Comparison of ENCODE assay signal across 8 cellular contexts in the genomic region with DNA sequence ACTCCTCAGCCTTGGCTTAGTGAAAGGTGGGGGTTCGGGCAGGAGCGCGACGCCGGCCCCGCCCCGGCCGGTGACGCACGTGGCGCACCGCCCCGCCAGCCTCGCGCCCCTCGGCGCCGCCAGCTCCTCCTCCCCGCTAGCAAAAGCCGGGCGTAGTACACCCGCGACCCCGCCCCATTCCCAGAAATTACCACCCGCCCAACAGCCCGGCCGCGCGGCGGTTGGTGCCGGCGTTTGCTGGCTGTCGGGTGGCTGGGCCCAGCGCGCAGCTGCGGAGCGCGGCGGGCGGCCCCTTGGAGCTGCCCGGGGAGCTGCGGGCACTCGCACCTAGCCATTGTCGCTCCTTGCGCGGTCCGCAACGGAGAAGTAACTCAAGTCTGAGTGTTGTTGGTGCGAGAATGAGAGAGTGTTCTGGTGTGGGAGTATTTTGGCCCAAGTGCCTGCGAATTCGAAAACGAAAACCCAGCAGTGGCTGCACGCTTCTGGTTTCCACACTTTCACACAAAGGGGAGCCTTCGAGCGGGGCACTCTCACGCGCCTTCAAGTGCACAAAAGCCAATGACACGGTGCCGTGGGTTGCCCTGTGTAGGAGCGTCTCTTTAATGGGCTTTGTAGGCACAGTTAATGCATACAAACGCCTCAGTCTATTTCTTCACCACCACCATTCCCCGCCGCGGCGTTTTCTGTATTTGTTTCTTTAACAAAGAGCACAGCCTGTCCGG. TPM values are rescaled to one million over a fixed set of nuclear protein-coding genes. Genes with fewer than 3 reads are reported as not detected.
DNase-seq lines count a peak whose midpoint lies in the region; ATAC-seq, FAIRE-seq and TF ChIP-seq lines count a peak whose summit lies in the region.

No MANE protein-coding gene starts in this region.

- 0 out of 2 replicates have a peak overlapping the region, but pooled peaks have one; percentile 19 for H2BK15ac ChIP-seq in H1 (ENCODE audit: low read length)

- POLR2A ChIA-PET in H1 (lab: Charles Lee; ENCODE audit: partially characterized antibody), result interaction anchor here (0.5 to 5.1 kb wide), 30 partner anchors 11 to 161 kb away, joined by 3 to 44 read pairs (median 4); partner anchors contain the start of genes MGARP, NAA15 and NDUFC1

- no peaks in the 10 kb centered on the region for H3K79me1 ChIP-seq in H1 (ENCODE audit: low read depth, low read length)

- TF ChIP-seq POLR2A in H1 (IDR thresholded peaks at IDR 0.05; ENCODE audit: control extremely low read depth in 1 of 2, low read depth in 2 of 2, low read length in 2 of 2), result peak in 1 of 2 experiments; percentile 52; a peak in 2 of 3 replicates

- peak overlapping the region; percentile 86 for H3K27ac Mint-ChIP-seq in activated CD8-positive, alpha-beta memory T cell treated with anti-CD3 and anti-CD28 coated beads, Interleukin-2, amount 10 ng/mL, durations not matched to agents 7 days and 5 days

- no peaks in the 10 kb centered on the region for H3K9me3 ChIP-seq in H1 (ENCODE audit: insufficient read depth in 2 of 2, low read depth in 1 of 2, low read length in 1 of 2)
- no peaks in the 10 kb centered on the region for H3K9me3 ChIP-seq in mesodermal cell (ENCODE audit: control insufficient read depth, low read length)

- H4K91ac ChIP-seq in H1 (replicated peaks; ENCODE audit: insufficient read length, low read length), result peak overlapping the region; percentile 88

- H3K4me3 Mint-ChIP-seq in activated CD8-positive, alpha-beta memory T cell treated with anti-CD3 and anti-CD28 coated beads, Interleukin-2, amount 10 ng/mL, durations not matched to agents 7 days and 5 days, result peak overlapping the region; percentile 75

- peaks cover 5 to 6% of the 10 kb centered on the region in 2 experiments for H4K20me1 ChIP-seq in H1 (replicated peaks in 1 of 2; ENCODE audit: control insufficient read depth in 1 of 2, insufficient read depth in 2 of 2, low read length in 2 of 2)

- CTCF ChIA-PET in activated CD8-positive, alpha-beta memory T cell treated with anti-CD3 and anti-CD28 coated beads, Interleukin-2, amount 10 ng/mL, durations not matched to agents 7 days and 5 days (lab: Charles Lee), result interaction anchor here (1.4 to 3.6 kb wide), 4 partner anchors 11 to 148 kb away, joined by 7 to 18 read pairs (median 8); partner anchors contain the start of gene NAA15
- CTCF ChIA-PET in H1 (lab: Charles Lee; ENCODE audit: partially characterized antibody), result interaction anchor here (1.2 kb wide), 1 partner anchor 102 kb away, joined by 3 read pairs; the partner anchor contains the start of gene MGARP

- H3K9me3 Mint-ChIP-seq in activated CD8-positive, alpha-beta memory T cell treated with anti-CD3 and anti-CD28 coated beads, Interleukin-2, amount 10 ng/mL, durations not matched to agents 7 days and 5 days (ENCODE audit: low read depth), result no peaks in the 10 kb centered on the region

- peaks cover 0 to 16% (median 5%) of the 10 kb centered on the region in 4 experiments; a peak in 3 of 7 replicates for H3K4me1 ChIP-seq in H1 (replicated peaks in 1 of 4; ENCODE audit: control insufficient read depth in 3 of 4, insufficient read depth in 4 of 4, low read length in 3 of 4)
- no peaks in the 10 kb centered on the region for H3K4me1 ChIP-seq in mesodermal cell (ENCODE audit: control insufficient read depth, insufficient read depth, low read length, poor library complexity, severe bottlenecking)

- peak overlapping the region; percentile 83 for H3K56ac ChIP-seq in H1 (replicated peaks; ENCODE audit: insufficient read length, low read depth, low read length)

- H3K27me3 ChIP-seq in H1 (replicated peaks in 1 of 4; ENCODE audit: control insufficient read depth in 3 of 4, extremely low read depth in 1 of 4, insufficient read depth in 3 of 4, low read length in 3 of 4), result peaks cover 0 to 2% (median 0%) of the 10 kb centered on the region in 4 experiments; a peak in 1 of 7 replicates

- no peaks in the 10 kb centered on the region for H3K36me3 Mint-ChIP-seq in activated CD8-positive, alpha-beta memory T cell treated with anti-CD3 and anti-CD28 coated beads, Interleukin-2, amount 10 ng/mL, durations not matched to agents 7 days and 5 days

- no peak overlapping the region for H2BK20ac ChIP-seq in H1 (ENCODE audit: low read length)

- H3K27ac ChIP-seq in H1 (ENCODE audit: low read depth, low read length), result peak overlapping the region; percentile 95
- peak overlapping the region; percentile 88 for H3K27ac ChIP-seq in mesodermal cell (ENCODE audit: low read depth, low read length, severe bottlenecking)

- 1% methylated on average over 32 of the region's 66 CpGs; no CpG with 5 or more reads in 1 of the 2 experiments for WGBS in H1 (ENCODE audit: extremely low coverage in 1 of 2, insufficient coverage in 1 of 2, insufficient read length in 1 of 2, insufficient replicate concordance in 2 of 2, low coverage in 1 of 2, low lambda C conversion rate in 2 of 2, missing lambda C conversion rate in 1 of 2), 2 experiments
- 0% methylated on average over 20 to 37 of the region's 66 CpGs for whole genome bisulfite sequencing in mesodermal cell (ENCODE audit: insufficient coverage in 2 of 2), 2 experiments

- 0 out of 4 replicates have a peak, but pooled peaks of 1 of the 3 experiments have one; percentile 0 for TF ChIP-seq CTCF in H1 (IDR thresholded peaks at IDR 0.05; ENCODE audit: control extremely low read depth in 1 of 3, insufficient read depth in 1 of 3, low read depth in 1 of 3, low read length in 3 of 3)

- peak; percentile 66 for ATAC-seq in GM21390 (IDR thresholded peaks at IDR 0.05; ENCODE audit: unreplicated experiment)
- ATAC-seq in activated CD8-positive, alpha-beta memory T cell treated with anti-CD3 and anti-CD28 coated beads, Interleukin-2, amount 10 ng/mL, durations not matched to agents 7 days and 5 days, result peak; percentile 73

- no peak overlapping the region for H3K23ac ChIP-seq in H1 (ENCODE audit: insufficient read length)

- TF ChIP-seq EP300 in H1 (IDR thresholded peaks at IDR 0.05; ENCODE audit: borderline replicate concordance in 1 of 2, low read depth in 2 of 2, low read length in 2 of 2), result no peak

- peak overlapping the region; percentile 98 for H4K5ac ChIP-seq in H1 (ENCODE audit: insufficient read length, low read depth, low read length)

- peak overlapping the region; percentile 97; the same call in 1 of the 2 replicates for H4K8ac ChIP-seq in H1 (ENCODE audit: extremely low read depth, insufficient read depth, low read length)

- peak in 1 of 2 experiments; percentile 17; a peak in 1 of 4 replicates for TF ChIP-seq RAD21 in H1 (IDR thresholded peaks at IDR 0.05 in 1 of 2, conservative IDR thresholded peaks at IDR 0.05 in 1 of 2; ENCODE audit: low read depth in 2 of 2, low read length in 2 of 2)

- H3K4ac ChIP-seq in H1 (replicated peaks; ENCODE audit: insufficient read length, low read depth, low read length), result peak overlapping the region; percentile 79

- peak overlapping the region; percentile 52 to 95 (median 90) for H3K9ac ChIP-seq in H1 (replicated peaks in 1 of 4; ENCODE audit: extremely low read depth in 1 of 4, low read depth in 3 of 4, low read length in 3 of 4)

- H3K4me3 ChIP-seq in H1 (ENCODE audit: extremely low read depth in 1 of 4, insufficient read depth in 2 of 4, low read depth in 3 of 4, low read length in 4 of 4), result peak overlapping the region; percentile 64 to 97 (median 76)
- peak overlapping the region; percentile 89 for H3K4me3 ChIP-seq in mesodermal cell (ENCODE audit: extremely low read depth, insufficient read depth, low read length, poor library complexity, severe bottlenecking)

- H2BK5ac ChIP-seq in H1 (ENCODE audit: low read depth, low read length), result peak overlapping the region; percentile 94

- H3K14ac ChIP-seq in H1 (ENCODE audit: insufficient read length), result no peak overlapping the region

- H3K18ac ChIP-seq in H1 (ENCODE audit: extremely low read depth, low read length), result peak overlapping the region; percentile 94

- H3K4me1 Mint-ChIP-seq in activated CD8-positive, alpha-beta memory T cell treated with anti-CD3 and anti-CD28 coated beads, Interleukin-2, amount 10 ng/mL, durations not matched to agents 7 days and 5 days, result peaks cover 20% of the 10 kb centered on the region

- in situ Hi-C loops in Caki2 (cut with HindIII; ENCODE audit: low pct_unique_long_range_greater_than_20kb, low sequenced_read_pairs), result no loop called here

- peaks cover 16% of the 10 kb centered on the region for H3K23me2 ChIP-seq in H1 (ENCODE audit: low read depth, low read length)

- FAIRE-seq in HTR-8/SVneo (lab: Jason Lieb, UNC), result peak; percentile 95
- no peak for FAIRE-seq in H1 (lab: Jason Lieb, UNC)

- H2BK12ac ChIP-seq in H1 (ENCODE audit: low read depth, low read length), result peak overlapping the region; percentile 89

- H2AK5ac ChIP-seq in H1 (ENCODE audit: low read depth, low read length), result peak overlapping the region; percentile 76; the same call in 1 of the 2 replicates

- 0 out of 2 replicates have a peak overlapping the region, but pooled peaks have one; percentile 6 for H2AFZ ChIP-seq in H1 (ENCODE audit: low read length)

- H3K36me3 ChIP-seq in H1 (ENCODE audit: control insufficient read depth in 2 of 4, insufficient read depth in 4 of 4, low read length in 3 of 4) (no peaks in the 10 kb centered on the region), mesodermal cell (ENCODE audit: control insufficient read depth, insufficient read depth, low read length) (no peaks in the 10 kb centered on the region)

- H3K4me2 ChIP-seq in H1 (ENCODE audit: insufficient read depth in 1 of 2, low read depth in 2 of 2, low read length in 2 of 2), result peak overlapping the region; percentile 94 to 97

- peak overlapping the region; percentile 47 for H2BK120ac ChIP-seq in H1 (replicated peaks; ENCODE audit: low read depth, low read length)

- peak; percentile 93 for DNase-seq in Caki2 (ENCODE audit: low read depth)
- peak; percentile 84 for DNase-seq in HTR-8/SVneo (ENCODE audit: insufficient read length, low spot score)
- DNase-seq in NOMO-1 (lab: John Stamatoyannopoulos, UW; ENCODE audit: unreplicated experiment in 2 of 2), result peak; percentile 89 to 94
- DNase-seq in activated CD8-positive, alpha-beta memory T cell treated with anti-CD3 and anti-CD28 coated beads, Interleukin-2, amount 10 ng/mL, durations not matched to agents 7 days and 5 days, result peak; percentile 94
- DNase-seq in H1 (ENCODE audit: low read depth in 1 of 2, low spot score in 2 of 2), result peak; percentile 79 to 96
- DNase-seq in stimulated activated CD8-positive, alpha-beta memory T cell treated with anti-CD3 and anti-CD28 coated beads, Interleukin-15, amount 100 ng/mL, for 24 hours (ENCODE audit: low read depth), result peak; percentile 69

- peaks cover 36% of the 10 kb centered on the region for H3K27me3 Mint-ChIP-seq in activated CD8-positive, alpha-beta memory T cell treated with anti-CD3 and anti-CD28 coated beads, Interleukin-2, amount 10 ng/mL, durations not matched to agents 7 days and 5 days

- H3K79me2 ChIP-seq in H1 (ENCODE audit: control insufficient read depth in 1 of 2, insufficient read depth in 2 of 2, low read length in 2 of 2), result peaks cover 0 to 29% of the 10 kb centered on the region in 2 experiments; a peak in 3 of 4 replicates

RNA-seq across cellular contexts. Expression of gene ELF2, which starts 1.0 kb away (rescaled TPM):
- total RNA-seq in Caki2 (2014; rRNA removed; shearing (Covaris generic); ENCODE audit: low replicate concordance), result 31.9 and 68.6 TPM in 2 replicates
- 10 to 100 TPM; 27.3 to 39.8 TPM for total RNA-seq in activated CD8-positive, alpha-beta memory T cell treated with anti-CD3 and anti-CD28 coated beads, Interleukin-2, amount 10 ng/mL, durations not matched to agents 7 days and 5 days
- 44.3 and 45.6 TPM in 2 replicates for total RNA-seq in H1 (2021; fragmentation: NEBNext Ultra II Directional; extraction: Animal tissue kit (Norgen Biotek cat#: 25700))
- 12.2 and 21.1 TPM in 2 replicates for polyA plus RNA-seq in H1 (2011; rRNA removed)
- 24.7 TPM for polyA plus RNA-seq in H1 (2011; cell fraction: cytosol; rRNA removed)
- 30.5 TPM for polyA plus RNA-seq in H1 (2011; cell fraction: nucleus; rRNA removed)
- 26.0 to 31.4 TPM (median 27.7 TPM) in 4 replicates for polyA plus RNA-seq in H1 (2012, experiment 1 of 2)
- 2.5 TPM for polyA plus RNA-seq in H1 (2012, experiment 2 of 2)
- 26.0 TPM for polyA plus RNA-seq in H1 (2013, experiment 1 of 2)
- polyA plus RNA-seq in H1 (2013, experiment 2 of 2), result 23.3 TPM
- polyA minus RNA-seq in H1 (2011; rRNA and poly(A)+ RNA removed), result 54.2 and 78.1 TPM in 2 replicates
- polyA minus RNA-seq in H1 (2011; cell fraction: cytosol; rRNA and poly(A)+ RNA removed), result 28.9 TPM
- polyA minus RNA-seq in H1 (2011; cell fraction: nucleus; rRNA and poly(A)+ RNA removed), result 70.3 TPM
- polyA plus RNA-seq in mesodermal cell (2013, experiment 1 of 2), result 26.8 TPM
- polyA plus RNA-seq in mesodermal cell (2013, experiment 2 of 2), result 26.7 TPM

Comparison
In these comparisons a context has a peak if more than half of its experiments do, and no peak if none do; other contexts are left out.
1. Peak in every context shown above with its lines: DNase-seq, ATAC-seq, H3K4me3 ChIP-seq and H3K27ac ChIP-seq.